In genomic region chr3:23573827-23574226, GRCh38 we compare ENCODE assay signal across 24 cellular contexts.
DNase-seq lines count a peak whose midpoint lies in the region; ATAC-seq, FAIRE-seq and TF ChIP-seq lines count a peak whose summit lies in the region.
"Had no signal": no experiment of that assay in that cellular context is flagged by ENCODE, and none has a peak within 500 bp of the region (broad histone marks: within the 10 kb centered on the region; RNA-seq: fewer than 3 reads in every experiment).

No MANE protein-coding gene starts in this region.

- H3K9me3 Mint-ChIP-seq in stimulated activated naive B cell treated with anti-CD40 and anti-IgM and Interleukin-4, amounts not matched to agents 10 μg/mL and 1 μg/mL and 100 μg/mL, for 72 hours: peaks cover 0 to 1% of the 10 kb centered on the region in 2 donors
- H3K9me3 Mint-ChIP-seq: CD8-positive, alpha-beta memory T cell had no signal

- ATAC-seq in stimulated activated naive B cell treated with anti-CD40 and anti-IgM and Interleukin-4, amounts not matched to agents 10 μg/mL and 1 μg/mL and 100 μg/mL, for 72 hours (replicated peaks): no peak
- ATAC-seq: GM12878 had no signal

- no peak overlapping the region for H3K27ac Mint-ChIP-seq in stimulated activated naive B cell treated with anti-CD40 and anti-IgM and Interleukin-4, amounts not matched to agents 10 μg/mL and 1 μg/mL and 100 μg/mL, for 72 hours
- H3K27ac Mint-ChIP-seq: CD14-positive monocyte; CD4-positive, alpha-beta memory T cell; CD4-positive, CD25-positive, alpha-beta regulatory T cell; CD8-positive, alpha-beta memory T cell had no signal

- DNase-seq in GM18507 (ENCODE audit: extremely low spot score, insufficient read length, low read depth) (no peak), GM19239 (ENCODE audit: insufficient read length, low spot score) (no peak), urothelium cell line (ENCODE audit: low spot score) (no peak), foreskin fibroblast (no peak)
- DNase-seq in stimulated activated naive B cell treated with anti-CD40 and anti-IgM and Interleukin-4, amounts not matched to agents 10 μg/mL and 1 μg/mL and 100 μg/mL, for 72 hours: no peak
- DNase-seq: 8988T; ACHN; BE2C; C1 segment of cervical spinal cord; CD4-positive, alpha-beta memory T cell; CD4-positive, CD25-positive, alpha-beta regulatory T cell; CD8-positive, alpha-beta memory T cell; COR-L47; DMS 273 treated with DMSO at 0.1 percent for 48 hours; DMS153; DMS53; DMS79; DND-41; EL; GDM1 had no signal

- H3K27me3 Mint-ChIP-seq in stimulated activated naive B cell treated with anti-CD40 and anti-IgM and Interleukin-4, amounts not matched to agents 10 μg/mL and 1 μg/mL and 100 μg/mL, for 72 hours: no peaks in the 10 kb centered on the region
- H3K27me3 Mint-ChIP-seq: CD4-positive, CD25-positive, alpha-beta regulatory T cell had no signal

- no peak for TF ChIP-seq CTCF in foreskin fibroblast (IDR thresholded peaks at IDR 0.05; ENCODE audit: low read depth, low read length)

- peak; percentile 50 for FAIRE-seq in GM18507 (lab: Jason Lieb, UNC)
- peak; percentile 47 for FAIRE-seq in GM19239 (lab: Jason Lieb, UNC)
- peak; percentile 62 for FAIRE-seq in urothelium cell line (lab: Jason Lieb, UNC)
- FAIRE-seq: A204.1, GM12878 had no signal

- no peak overlapping the region for H3K4me3 ChIP-seq in foreskin fibroblast (ENCODE audit: low read depth in 1 of 2, low read length in 2 of 2)
- H3K4me3 ChIP-seq: BLaER1, GM12878 had no signal

- H3K4me3 Mint-ChIP-seq in stimulated activated naive B cell treated with anti-CD40 and anti-IgM and Interleukin-4, amounts not matched to agents 10 μg/mL and 1 μg/mL and 100 μg/mL, for 72 hours: no peak overlapping the region
- H3K4me3 Mint-ChIP-seq: CD14-positive monocyte; CD4-positive, CD25-positive, alpha-beta regulatory T cell; CD8-positive, alpha-beta memory T cell had no signal

- H3K4me1 Mint-ChIP-seq in stimulated activated naive B cell treated with anti-CD40 and anti-IgM and Interleukin-4, amounts not matched to agents 10 μg/mL and 1 μg/mL and 100 μg/mL, for 72 hours: peaks cover 0 to 2% of the 10 kb centered on the region in 2 donors
- H3K4me1 Mint-ChIP-seq: CD14-positive monocyte; CD4-positive, alpha-beta memory T cell; CD4-positive, CD25-positive, alpha-beta regulatory T cell; CD8-positive, alpha-beta memory T cell had no signal

- peaks cover 12 to 39% of the 10 kb centered on the region in 2 donors for H3K36me3 Mint-ChIP-seq in stimulated activated naive B cell treated with anti-CD40 and anti-IgM and Interleukin-4, amounts not matched to agents 10 μg/mL and 1 μg/mL and 100 μg/mL, for 72 hours
- H3K36me3 Mint-ChIP-seq: CD4-positive, alpha-beta memory T cell; CD4-positive, CD25-positive, alpha-beta regulatory T cell; CD8-positive, alpha-beta memory T cell had no signal
